ENCODE assay signal across 8 cellular contexts in genomic region chr7:36600869-36601530, GRCh38.
DNase-seq lines count a peak whose midpoint lies in the region; ATAC-seq and TF ChIP-seq lines count a peak whose summit lies in the region.

No MANE protein-coding gene starts in this region.

- H3K9me3 ChIP-seq in SJSA1 (replicated peaks) (no peaks in the 10 kb centered on the region), skeletal muscle satellite cell (replicated peaks; ENCODE audit: low read length) (no peaks in the 10 kb centered on the region)

- peak overlapping the region; percentile 35 for H3K27ac Mint-ChIP-seq in activated CD4-positive, alpha-beta T cell treated with anti-CD3 and anti-CD28 coated beads for 36 hours
- no peak overlapping the region for H3K27ac Mint-ChIP-seq in activated CD4-positive, alpha-beta T cell treated with anti-CD3 and anti-CD28 coated beads, Interleukin-2, amount 10 ng/mL, durations not matched to agents 7 days and 5 days

- peak overlapping the region; percentile 17 for H3K4me2 ChIP-seq in skeletal muscle satellite cell (ENCODE audit: low read length)

- peak; percentile 52 for DNase-seq in activated CD4-positive, alpha-beta T cell treated with anti-CD3 and anti-CD28 coated beads for 36 hours
- DNase-seq in activated CD4-positive, alpha-beta T cell treated with anti-CD3 and anti-CD28 coated beads, Interleukin-2, amount 10 ng/mL, durations not matched to agents 7 days and 5 days, result no peak
- peak; percentile 79 to 88 for DNase-seq in SJSA1 (ENCODE audit: low read depth in 1 of 2, low spot score in 2 of 2)
- DNase-seq in fibroblast of mammary gland (ENCODE audit: low read depth), result peak; percentile 52

- H3K4me3 ChIP-seq in SJSA1, result no peak overlapping the region
- H3K4me3 ChIP-seq in fibroblast of mammary gland (ENCODE audit: control insufficient read depth, low read depth, low read length), result no peak overlapping the region
- H3K4me3 ChIP-seq in skeletal muscle satellite cell (ENCODE audit: low read length), result no peak overlapping the region

- no peaks in the 10 kb centered on the region for H3K27me3 Mint-ChIP-seq in activated CD4-positive, alpha-beta T cell treated with anti-CD3 and anti-CD28 coated beads for 36 hours
- no peaks in the 10 kb centered on the region for H3K27me3 Mint-ChIP-seq in activated CD4-positive, alpha-beta T cell treated with anti-CD3 and anti-CD28 coated beads, Interleukin-2, amount 10 ng/mL, durations not matched to agents 7 days and 5 days

- H3K36me3 ChIP-seq in SJSA1 (no peaks in the 10 kb centered on the region), skeletal muscle satellite cell (ENCODE audit: insufficient read depth, low read length) (no peaks in the 10 kb centered on the region)

- H3K9me3 Mint-ChIP-seq in activated CD4-positive, alpha-beta T cell treated with anti-CD3 and anti-CD28 coated beads for 36 hours (ENCODE audit: low read depth), result no peaks in the 10 kb centered on the region
- H3K9me3 Mint-ChIP-seq in activated CD4-positive, alpha-beta T cell treated with anti-CD3 and anti-CD28 coated beads, Interleukin-2, amount 10 ng/mL, durations not matched to agents 7 days and 5 days, result peaks cover 6% of the 10 kb centered on the region

- H3K4me1 ChIP-seq in SJSA1 (replicated peaks) (peaks cover 74% of the 10 kb centered on the region), skeletal muscle satellite cell (ENCODE audit: control insufficient read depth, insufficient read depth, low read length) (peaks cover 12% of the 10 kb centered on the region)

- CTCF ChIA-PET in activated CD4-positive, alpha-beta T cell treated with anti-CD3 and anti-CD28 coated beads for 36 hours (lab: Charles Lee), result interaction anchor here (0.7 to 2.0 kb wide), 3 partner anchors 30 to 70 kb away, joined by 3 to 8 read pairs (median 3); no protein-coding TSS in a partner anchor
- CTCF ChIA-PET in activated CD4-positive, alpha-beta T cell treated with anti-CD3 and anti-CD28 coated beads, Interleukin-2, amount 10 ng/mL, durations not matched to agents 7 days and 5 days (lab: Charles Lee), result no interaction called here

- TF ChIP-seq CTCF in fibroblast of mammary gland (conservative IDR thresholded peaks at IDR 0.05; ENCODE audit: control insufficient read depth, insufficient read depth, low read depth, low read length), result no peak

- POLR2A ChIA-PET in activated CD4-positive, alpha-beta T cell treated with anti-CD3 and anti-CD28 coated beads for 36 hours (lab: Charles Lee), result no interaction called here
- POLR2A ChIA-PET in activated CD4-positive, alpha-beta T cell treated with anti-CD3 and anti-CD28 coated beads, Interleukin-2, amount 10 ng/mL, durations not matched to agents 7 days and 5 days (lab: Charles Lee), result no interaction called here

- peaks cover 6% of the 10 kb centered on the region for H3K36me3 Mint-ChIP-seq in activated CD4-positive, alpha-beta T cell treated with anti-CD3 and anti-CD28 coated beads for 36 hours (ENCODE audit: low read depth)
- peaks cover 5% of the 10 kb centered on the region for H3K36me3 Mint-ChIP-seq in activated CD4-positive, alpha-beta T cell treated with anti-CD3 and anti-CD28 coated beads, Interleukin-2, amount 10 ng/mL, durations not matched to agents 7 days and 5 days (ENCODE audit: low read depth)

- intact Hi-C loops in activated CD4-positive, alpha-beta T cell treated with anti-CD3 and anti-CD28 coated beads for 36 hours (cut with DNase I, micrococcal nuclease), result loop anchor here (1.0 to 5.0 kb wide), 5 partner anchors 19 to 751 kb away; partner anchors contain the start of gene AOAH (in 1 of the 2)

- H3K9ac ChIP-seq in skeletal muscle satellite cell (ENCODE audit: low read depth, low read length), result no peak overlapping the region

- H3K4me1 Mint-ChIP-seq in activated CD4-positive, alpha-beta T cell treated with anti-CD3 and anti-CD28 coated beads for 36 hours, result peaks cover 65% of the 10 kb centered on the region
- H3K4me1 Mint-ChIP-seq in activated CD4-positive, alpha-beta T cell treated with anti-CD3 and anti-CD28 coated beads, Interleukin-2, amount 10 ng/mL, durations not matched to agents 7 days and 5 days, result peaks cover 64% of the 10 kb centered on the region

- H3K4me3 Mint-ChIP-seq in activated CD4-positive, alpha-beta T cell treated with anti-CD3 and anti-CD28 coated beads for 36 hours, result no peak overlapping the region
- no peak overlapping the region for H3K4me3 Mint-ChIP-seq in activated CD4-positive, alpha-beta T cell treated with anti-CD3 and anti-CD28 coated beads, Interleukin-2, amount 10 ng/mL, durations not matched to agents 7 days and 5 days

- peak overlapping the region; percentile 53 for H3K27ac ChIP-seq in SJSA1

- H3K27me3 ChIP-seq in SJSA1 (replicated peaks) (no peaks in the 10 kb centered on the region), skeletal muscle satellite cell (ENCODE audit: control insufficient read depth, insufficient read depth, low read length) (peaks cover 6% of the 10 kb centered on the region)

- ATAC-seq in activated CD4-positive, alpha-beta T cell treated with anti-CD3 and anti-CD28 coated beads for 36 hours, result peak; percentile 89
- no peak for ATAC-seq in HG03565 (IDR thresholded peaks at IDR 0.05; ENCODE audit: unreplicated experiment)
- ATAC-seq in HG02610 (IDR thresholded peaks at IDR 0.05; ENCODE audit: unreplicated experiment), result no peak
- ATAC-seq in HG03108 (IDR thresholded peaks at IDR 0.05; ENCODE audit: unreplicated experiment), result no peak
